Comparison of ENCODE assay signal across 9 cellular contexts in the genomic region with DNA sequence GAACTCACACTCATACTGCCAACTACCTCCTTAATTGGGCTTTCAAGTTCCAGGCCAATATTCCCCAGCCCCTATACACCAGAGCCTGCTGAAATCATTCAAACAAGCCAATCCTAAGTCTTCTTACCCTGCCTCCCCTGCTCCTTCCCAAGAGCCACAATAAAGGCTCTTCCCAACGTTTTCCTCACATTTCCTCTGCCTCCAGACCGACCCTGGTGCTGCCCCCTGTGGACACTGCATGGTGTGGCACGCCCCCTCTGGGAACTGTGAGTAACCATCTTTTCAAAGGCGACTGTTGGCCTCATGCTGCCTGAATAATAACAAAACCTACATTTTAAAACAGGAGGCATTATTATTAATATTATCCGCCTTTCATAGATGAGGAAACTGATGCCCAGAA.
A peak's percentile ranks its signal among the peaks of the same experiment; 100 is the strongest.
DNase-seq lines count a peak whose midpoint lies in the region; ATAC-seq and TF ChIP-seq lines count a peak whose summit lies in the region.
"Had no signal": no experiment of that assay in that cellular context is flagged by ENCODE, and none has a peak within 500 bp of the region (broad histone marks: within the 10 kb centered on the region; RNA-seq: fewer than 3 reads in every experiment).

No MANE protein-coding gene starts in this region.

- no peaks in the 10 kb centered on the region for H3K4me1 ChIP-seq in KMS-11 (ENCODE audit: low read depth, poor library complexity, severe bottlenecking)

- no peak overlapping the region for H3K9ac ChIP-seq in KMS-11

- H3K27me3 Mint-ChIP-seq in chondrocyte (ENCODE audit: low read depth) (peaks cover 4% of the 10 kb centered on the region), nephron progenitor cell (ENCODE audit: low read depth, poor library complexity) (peaks cover 36% of the 10 kb centered on the region)
- no peaks in the 10 kb centered on the region for H3K27me3 Mint-ChIP-seq in activated CD8-positive, alpha-beta memory T cell treated with anti-CD3 and anti-CD28 coated beads, Interleukin-2, amount 10 ng/mL, durations not matched to agents 7 days and 5 days
- H3K27me3 Mint-ChIP-seq: activated naive CD8-positive, alpha-beta T cell treated with anti-CD3 and anti-CD28 coated beads, Interleukin-2, amount 10 ng/mL, durations not matched to agents 7 days and 5 days had no signal

- DNase-seq in ELR (ENCODE audit: low read depth) (peak; percentile 1), chondrocyte (ENCODE audit: low spot score) (no peak), nephron progenitor cell (peak; percentile 63), C1 segment of cervical spinal cord (lab: John Stamatoyannopoulos, UW) (no peak), middle frontal gyrus (ENCODE audit: extremely low spot score, low spot score) (no peak)
- no peak for DNase-seq in activated CD8-positive, alpha-beta memory T cell treated with anti-CD3 and anti-CD28 coated beads, Interleukin-2, amount 10 ng/mL, durations not matched to agents 7 days and 5 days
- DNase-seq: activated naive CD8-positive, alpha-beta T cell treated with anti-CD3 and anti-CD28 coated beads, Interleukin-2, amount 10 ng/mL, durations not matched to agents 7 days and 5 days; NCI-H2171 treated with DMSO at 0.1 percent for 48 hours had no signal

- H3K4me3 Mint-ChIP-seq in chondrocyte (ENCODE audit: unreplicated experiment) (no peak overlapping the region), nephron progenitor cell (no peak overlapping the region)
- no peak overlapping the region for H3K4me3 Mint-ChIP-seq in activated CD8-positive, alpha-beta memory T cell treated with anti-CD3 and anti-CD28 coated beads, Interleukin-2, amount 10 ng/mL, durations not matched to agents 7 days and 5 days
- H3K4me3 Mint-ChIP-seq: activated naive CD8-positive, alpha-beta T cell treated with anti-CD3 and anti-CD28 coated beads, Interleukin-2, amount 10 ng/mL, durations not matched to agents 7 days and 5 days had no signal

- CTCF ChIA-PET in activated CD8-positive, alpha-beta memory T cell treated with anti-CD3 and anti-CD28 coated beads, Interleukin-2, amount 10 ng/mL, durations not matched to agents 7 days and 5 days (lab: Charles Lee) = no interaction called here

- no peak overlapping the region for H3K4me3 ChIP-seq in KMS-11 (IDR thresholded peaks at IDR 0.05; ENCODE audit: insufficient read depth, low read depth, low read length)

- no peak overlapping the region for H3K27ac ChIP-seq in KMS-11

- no peaks in the 10 kb centered on the region for H3K79me2 ChIP-seq in KMS-11 (ENCODE audit: insufficient read depth, low read depth)

- no peaks in the 10 kb centered on the region for H3K27me3 ChIP-seq in KMS-11 (ENCODE audit: insufficient read depth, low read depth)

- no peaks in the 10 kb centered on the region for H4K20me1 ChIP-seq in KMS-11 (ENCODE audit: insufficient read depth)

- H3K9me3 Mint-ChIP-seq in chondrocyte (ENCODE audit: low read depth) (peaks cover 4% of the 10 kb centered on the region), nephron progenitor cell (peaks cover 5% of the 10 kb centered on the region)
- H3K9me3 Mint-ChIP-seq in activated CD8-positive, alpha-beta memory T cell treated with anti-CD3 and anti-CD28 coated beads, Interleukin-2, amount 10 ng/mL, durations not matched to agents 7 days and 5 days (ENCODE audit: low read depth) = no peaks in the 10 kb centered on the region

- H3K4me1 Mint-ChIP-seq in chondrocyte (ENCODE audit: low read depth) = no peaks in the 10 kb centered on the region
- no peaks in the 10 kb centered on the region for H3K4me1 Mint-ChIP-seq in nephron progenitor cell
- no peaks in the 10 kb centered on the region for H3K4me1 Mint-ChIP-seq in activated CD8-positive, alpha-beta memory T cell treated with anti-CD3 and anti-CD28 coated beads, Interleukin-2, amount 10 ng/mL, durations not matched to agents 7 days and 5 days
- H3K4me1 Mint-ChIP-seq: activated naive CD8-positive, alpha-beta T cell treated with anti-CD3 and anti-CD28 coated beads, Interleukin-2, amount 10 ng/mL, durations not matched to agents 7 days and 5 days had no signal

- TF ChIP-seq CTCF in KMS-11 (conservative IDR thresholded peaks at IDR 0.05; ENCODE audit: low read depth, low read length) = peak; percentile 44; the same call in 1 of the 2 replicates
- peak; percentile 66 for TF ChIP-seq CTCF in chondrocyte (IDR thresholded peaks at IDR 0.05)
- peak; percentile 64 for TF ChIP-seq CTCF in nephron progenitor cell (IDR thresholded peaks at IDR 0.05)

- no peak overlapping the region for H2AFZ ChIP-seq in KMS-11 (ENCODE audit: low read depth)

- H3K27ac Mint-ChIP-seq in chondrocyte (ENCODE audit: unreplicated experiment) = no peak overlapping the region
- no peak overlapping the region for H3K27ac Mint-ChIP-seq in nephron progenitor cell
- no peak overlapping the region for H3K27ac Mint-ChIP-seq in activated CD8-positive, alpha-beta memory T cell treated with anti-CD3 and anti-CD28 coated beads, Interleukin-2, amount 10 ng/mL, durations not matched to agents 7 days and 5 days
- H3K27ac Mint-ChIP-seq: activated naive CD8-positive, alpha-beta T cell treated with anti-CD3 and anti-CD28 coated beads, Interleukin-2, amount 10 ng/mL, durations not matched to agents 7 days and 5 days had no signal

- ATAC-seq in activated CD8-positive, alpha-beta memory T cell treated with anti-CD3 and anti-CD28 coated beads, Interleukin-2, amount 10 ng/mL, durations not matched to agents 7 days and 5 days = no peak

- H3K36me3 ChIP-seq in KMS-11 (ENCODE audit: insufficient read depth) = no peaks in the 10 kb centered on the region

- H3K36me3 Mint-ChIP-seq in chondrocyte (ENCODE audit: low read depth) (peaks cover 2% of the 10 kb centered on the region), nephron progenitor cell (ENCODE audit: low read depth) (no peaks in the 10 kb centered on the region)
- H3K36me3 Mint-ChIP-seq in activated CD8-positive, alpha-beta memory T cell treated with anti-CD3 and anti-CD28 coated beads, Interleukin-2, amount 10 ng/mL, durations not matched to agents 7 days and 5 days = no peaks in the 10 kb centered on the region
- H3K36me3 Mint-ChIP-seq: activated naive CD8-positive, alpha-beta T cell treated with anti-CD3 and anti-CD28 coated beads, Interleukin-2, amount 10 ng/mL, durations not matched to agents 7 days and 5 days had no signal

- no peak overlapping the region for H3K4me2 ChIP-seq in KMS-11

Comparison
In these comparisons a context has a peak if more than half of its experiments do, and no peak if none do; other contexts are left out.
1. DNase-seq: peak in ELR (single experiment) and nephron progenitor cell (single experiment); none in chondrocyte (single experiment), activated CD8-positive, alpha-beta memory T cell treated with anti-CD3 and anti-CD28 coated beads, Interleukin-2, amount 10 ng/mL, durations not matched to agents 7 days and 5 days (single experiment), C1 segment of cervical spinal cord (0 of 14) and middle frontal gyrus (single experiment).
2. Peak in every context shown above with its lines, with median percentiles within 50 percentile points of each other: CTCF ChIP-seq.